In genomic region chr7:141700291-141700847, GRCh38 we compare ENCODE assay signal across 8 cellular contexts. TPM values are rescaled to one million over a fixed set of nuclear protein-coding genes. Genes with fewer than 3 reads are reported as not detected.
DNase-seq lines count a peak whose midpoint lies in the region; ATAC-seq and TF ChIP-seq lines count a peak whose summit lies in the region.

No MANE protein-coding gene starts in this region.

- intact Hi-C loops in psoas muscle (cut with DNase I), result no loop called here
- intact Hi-C loops in posterior cingulate gyrus (cut with DNase I), result loop anchor here (5.0 kb wide), 1 partner anchor 48 kb away; no protein-coding TSS in a partner anchor

- WGBS in psoas muscle, 3 donors, result 62 to 70% (median 66%) methylated on average over 5 of the region's 5 CpGs

- no peaks in the 10 kb centered on the region for H3K9me3 ChIP-seq in Peyer's patch
- H3K9me3 ChIP-seq in psoas muscle, result no peaks in the 10 kb centered on the region

- H3K27me3 ChIP-seq in Peyer's patch, result no peaks in the 10 kb centered on the region
- H3K27me3 ChIP-seq in psoas muscle (ENCODE audit: insufficient read depth in 3 of 3, low read length in 2 of 3), result no peaks in the 10 kb centered on the region

- H3K36me3 ChIP-seq in Peyer's patch (no peaks in the 10 kb centered on the region), psoas muscle (ENCODE audit: insufficient read depth in 1 of 2, low read depth in 1 of 2) (no peaks in the 10 kb centered on the region)

- H3K4me1 ChIP-seq in Peyer's patch (peaks cover 0 to 41% (median 4%) of the 10 kb centered on the region in 4 donors), psoas muscle (peaks cover 11% of the 10 kb centered on the region)

- no peak for ATAC-seq in psoas muscle
- ATAC-seq in GM18502 (IDR thresholded peaks at IDR 0.05; ENCODE audit: poor library complexity, unreplicated experiment), result no peak
- ATAC-seq in HG03469 (IDR thresholded peaks at IDR 0.05; ENCODE audit: unreplicated experiment), result no peak
- no peak for ATAC-seq in HG03039 (IDR thresholded peaks at IDR 0.05; ENCODE audit: unreplicated experiment)

- H3K27ac ChIP-seq in Peyer's patch, result peak overlapping the region in 3 of 4 donors; percentile 86 to 92 (median 89)
- H3K27ac ChIP-seq in psoas muscle, result peak overlapping the region; percentile 73

- TF ChIP-seq CTCF in Peyer's patch (IDR thresholded peaks at IDR 0.05) (no peak), fibroblast of pulmonary artery (IDR thresholded peaks at IDR 0.05; ENCODE audit: low read length, missing control alignments) (no peak), psoas muscle (IDR thresholded peaks at IDR 0.05) (no peak)

- DNase-seq in EH (ENCODE audit: low read depth), result peak; percentile 44
- DNase-seq in Peyer's patch, result no peak
- DNase-seq in fibroblast of pulmonary artery (ENCODE audit: low read depth), result no peak
- no peak for DNase-seq in psoas muscle
- no peak for DNase-seq in posterior cingulate gyrus

- H3K4me3 ChIP-seq in Peyer's patch, result peak overlapping the region in 3 of 4 donors; percentile 85 to 96 (median 94)
- peak overlapping the region; percentile 68 for H3K4me3 ChIP-seq in fibroblast of pulmonary artery (replicated peaks; ENCODE audit: low read depth, low read length)
- H3K4me3 ChIP-seq in psoas muscle, result peak overlapping the region; percentile 87

- TF ChIP-seq POLR2A in Peyer's patch (IDR thresholded peaks at IDR 0.05), result no peak

RNA-seq across cellular contexts. Expression of gene DENND11, which starts 1.6 kb away (rescaled TPM):
- 10 to 100 TPM; 22.6 to 31.0 (median 26.4) TPM for total RNA-seq in Peyer's patch
- total RNA-seq in psoas muscle, result 1 to 10 TPM; 4.4 to 5.7 (median 5.0) TPM
- 1 to 10 TPM; 1.7 to 4.2 (median 2.3) TPM for polyA plus RNA-seq in psoas muscle

RNA-seq across cellular contexts. Expression of gene WEE2, which starts 7.8 kb away (rescaled TPM):
- total RNA-seq in Peyer's patch (not detected), psoas muscle (not detected)
- polyA plus RNA-seq in psoas muscle, result not detected

RNA-seq across cellular contexts. Expression of gene SSBP1, which starts 37.8 kb away (rescaled TPM):
- total RNA-seq in Peyer's patch (100 to 1,000 TPM in 1 of 4 donors, 10 to 100 TPM in 3; 54.4 to 106 (median 67.7) TPM), psoas muscle (100 to 1,000 TPM in 1 of 4 donors, 10 to 100 TPM in 3; 61.3 to 112 (median 86.8) TPM)
- polyA plus RNA-seq in psoas muscle, result 100 to 1,000 TPM; 154 to 272 (median 214) TPM
